Comparison of ENCODE assay signal across 8 cellular contexts in genomic region chr4:8961388-8961787, GRCh38.
A peak's percentile ranks its signal among the peaks of the same experiment; 100 is the strongest.
DNase-seq lines count a peak whose midpoint lies in the region; FAIRE-seq and TF ChIP-seq lines count a peak whose summit lies in the region.
"Not testable (repeated sequence)": the region's sequence is repeated elsewhere in the genome, so short reads cannot be mapped to it uniquely, and the experiment has no call there.

No MANE protein-coding gene starts in this region.

- not testable (repeated sequence) for H3K9me3 Mint-ChIP-seq in type B pancreatic cell

- H3K9ac ChIP-seq in H1 (replicated peaks in 1 of 4; ENCODE audit: extremely low read depth in 1 of 4, low read depth in 3 of 4, low read length in 3 of 4); kidney (ENCODE audit: low read length in 2 of 2): not testable (repeated sequence)

- DNase-seq in G401 (ENCODE audit: low spot score), result peak; percentile 8
- peak; percentile 24 for DNase-seq in MG63
- DNase-seq in SJCRH30, result peak; percentile 58 to 65
- DNase-seq in activated T-cell treated with anti-CD3 and anti-CD28 coated beads for 24 hours (ENCODE audit: low read depth), result peak; percentile 33
- DNase-seq in H1 (ENCODE audit: low read depth in 1 of 2, low spot score in 2 of 2), result peak; percentile 58 to 94
- DNase-seq in kidney; type B pancreatic cell (ENCODE audit: extremely low spot score, unreplicated experiment): not testable (repeated sequence)
- peak; percentile 72 for DNase-seq in retina

- not testable (repeated sequence) for H3K14ac ChIP-seq in H1 (ENCODE audit: insufficient read length)

- H4K91ac ChIP-seq in H1 (replicated peaks; ENCODE audit: insufficient read length, low read length), result not testable (repeated sequence)

- peak; percentile 36 to 44; a peak in 3 of 4 replicates for TF ChIP-seq RAD21 in H1 (IDR thresholded peaks at IDR 0.05 in 1 of 2, conservative IDR thresholded peaks at IDR 0.05 in 1 of 2; ENCODE audit: low read depth in 2 of 2, low read length in 2 of 2)

- intact Hi-C loops in kidney (cut with DNase I), result not testable (repeated sequence)

- H3K27ac Mint-ChIP-seq in type B pancreatic cell, result not testable (repeated sequence)

- not testable (repeated sequence) for H4K8ac ChIP-seq in H1 (ENCODE audit: extremely low read depth, insufficient read depth, low read length)

- H3K4me3 Mint-ChIP-seq in type B pancreatic cell, result not testable (repeated sequence)

- H3K18ac ChIP-seq in H1 (ENCODE audit: extremely low read depth, low read length), result not testable (repeated sequence)

- H4K5ac ChIP-seq in H1 (ENCODE audit: insufficient read length, low read depth, low read length), result not testable (repeated sequence)

- not testable (repeated sequence) for H2AK5ac ChIP-seq in H1 (ENCODE audit: low read depth, low read length)

- H3K27me3 ChIP-seq in MG63; SJCRH30; H1 (replicated peaks in 1 of 4; ENCODE audit: control insufficient read depth in 3 of 4, extremely low read depth in 1 of 4, insufficient read depth in 3 of 4, low read length in 3 of 4): not testable (repeated sequence)

- not testable (repeated sequence) for H3K23me2 ChIP-seq in H1 (ENCODE audit: low read depth, low read length)

- H3K27ac ChIP-seq in SJCRH30; H1 (ENCODE audit: low read depth, low read length); kidney (ENCODE audit: low read depth in 2 of 2, low read length in 2 of 2): not testable (repeated sequence)

- H3K36me3 ChIP-seq in MG63; SJCRH30; H1 (ENCODE audit: control insufficient read depth in 2 of 4, insufficient read depth in 4 of 4, low read length in 3 of 4); kidney (ENCODE audit: control insufficient read depth in 1 of 2, insufficient read depth in 2 of 2, low read length in 2 of 2): not testable (repeated sequence)

- in situ Hi-C loops in G401 (cut with HindIII; ENCODE audit: low sequenced_read_pairs), result not testable (repeated sequence)

- H3K23ac ChIP-seq in H1 (ENCODE audit: insufficient read length), result not testable (repeated sequence)

- H2BK15ac ChIP-seq in H1 (ENCODE audit: low read length), result not testable (repeated sequence)

- H2BK20ac ChIP-seq in H1 (ENCODE audit: low read length), result not testable (repeated sequence)

- peaks cover 32% of the 10 kb centered on the region for H3K27me3 Mint-ChIP-seq in type B pancreatic cell

- not testable (repeated sequence) for H3K4ac ChIP-seq in H1 (replicated peaks; ENCODE audit: insufficient read length, low read depth, low read length)

- H2AFZ ChIP-seq in H1 (ENCODE audit: low read length), result not testable (repeated sequence)

- not testable (repeated sequence) for H4K20me1 ChIP-seq in H1 (replicated peaks in 1 of 2; ENCODE audit: control insufficient read depth in 1 of 2, insufficient read depth in 2 of 2, low read length in 2 of 2)

- not testable (repeated sequence) for H2BK12ac ChIP-seq in H1 (ENCODE audit: low read depth, low read length)

- H3K4me3 ChIP-seq in MG63; SJCRH30; H1 (ENCODE audit: extremely low read depth in 1 of 4, insufficient read depth in 2 of 4, low read depth in 3 of 4, low read length in 4 of 4); kidney (ENCODE audit: low read length in 2 of 2): not testable (repeated sequence)

- H3K4me2 ChIP-seq in H1 (ENCODE audit: insufficient read depth in 1 of 2, low read depth in 2 of 2, low read length in 2 of 2), result not testable (repeated sequence)

- FAIRE-seq in H1 (lab: Jason Lieb, UNC); kidney (lab: Jason Lieb, UNC): not testable (repeated sequence)

- H3K4me1 Mint-ChIP-seq in type B pancreatic cell (ENCODE audit: unreplicated experiment), result not testable (repeated sequence)

- H3K36me3 Mint-ChIP-seq in type B pancreatic cell, result not testable (repeated sequence)

- not testable (repeated sequence) for H3K79me2 ChIP-seq in H1 (ENCODE audit: control insufficient read depth in 1 of 2, insufficient read depth in 2 of 2, low read length in 2 of 2)

- POLR2A ChIA-PET in H1 (lab: Charles Lee; ENCODE audit: partially characterized antibody), result not testable (repeated sequence)

- not testable (repeated sequence) for H3K79me1 ChIP-seq in H1 (ENCODE audit: low read depth, low read length)

- CTCF ChIA-PET in H1 (lab: Charles Lee; ENCODE audit: partially characterized antibody), result interaction anchor here (0.6 kb wide), 1 partner anchor 429 kb away, joined by 3 read pairs; no protein-coding TSS in a partner anchor

- H3K9me3 ChIP-seq in MG63; SJCRH30 (replicated peaks); kidney (ENCODE audit: control insufficient read depth in 1 of 2, low read length in 2 of 2): not testable (repeated sequence)
- H3K9me3 ChIP-seq in H1 (ENCODE audit: insufficient read depth in 2 of 2, low read depth in 1 of 2, low read length in 1 of 2), result peaks cover 5 to 73% of the 10 kb centered on the region in 2 experiments; a peak in 3 of 4 replicates

- not testable (repeated sequence) for H3K56ac ChIP-seq in H1 (replicated peaks; ENCODE audit: insufficient read length, low read depth, low read length)

- not testable (repeated sequence) for TF ChIP-seq EP300 in H1 (IDR thresholded peaks at IDR 0.05; ENCODE audit: borderline replicate concordance in 1 of 2, low read depth in 2 of 2, low read length in 2 of 2)

- not testable (repeated sequence) for H2BK120ac ChIP-seq in H1 (replicated peaks; ENCODE audit: low read depth, low read length)

- peak; percentile 6 to 46 (median 24); a peak in 2 of 4 replicates for TF ChIP-seq CTCF in H1 (IDR thresholded peaks at IDR 0.05; ENCODE audit: control extremely low read depth in 1 of 3, insufficient read depth in 1 of 3, low read depth in 1 of 3, low read length in 3 of 3)
- TF ChIP-seq CTCF in kidney (IDR thresholded peaks at IDR 0.05; ENCODE audit: borderline replicate concordance, extremely low read depth, insufficient read depth), result peak; percentile 40
- peak; percentile 71 for TF ChIP-seq CTCF in type B pancreatic cell (conservative IDR thresholded peaks at IDR 0.05)

- not testable (repeated sequence) for H3K4me1 ChIP-seq in SJCRH30; H1 (replicated peaks in 1 of 4; ENCODE audit: control insufficient read depth in 3 of 4, insufficient read depth in 4 of 4, low read length in 3 of 4); kidney (ENCODE audit: control insufficient read depth in 1 of 2, insufficient read depth in 1 of 2, low read depth in 1 of 2, low read length in 2 of 2)

- WGBS in H1 (ENCODE audit: extremely low coverage in 1 of 2, insufficient coverage in 1 of 2, insufficient read length in 1 of 2, insufficient replicate concordance in 2 of 2, low coverage in 1 of 2, low lambda C conversion rate in 2 of 2, missing lambda C conversion rate in 1 of 2), 2 experiments, result 77% methylated on average over 9 of the region's 10 CpGs; no CpG with 5 or more reads in 1 of the 2 experiments

- not testable (repeated sequence) for TF ChIP-seq POLR2A in H1 (IDR thresholded peaks at IDR 0.05; ENCODE audit: control extremely low read depth in 1 of 2, low read depth in 2 of 2, low read length in 2 of 2)

- H2BK5ac ChIP-seq in H1 (ENCODE audit: low read depth, low read length), result not testable (repeated sequence)
